In genomic region chr11:2990617-2991476, GRCh38 we compare ENCODE assay signal across 8 cellular contexts. TPM values are rescaled to one million over a fixed set of nuclear protein-coding genes. Genes with fewer than 3 reads are reported as not detected.
DNase-seq lines count a peak whose midpoint lies in the region; ATAC-seq, FAIRE-seq and TF ChIP-seq lines count a peak whose summit lies in the region.

No MANE protein-coding gene starts in this region.

- no peak overlapping the region for H2AFZ ChIP-seq in OCI-LY1 (ENCODE audit: low read length)

- DNase-seq in GM12892 (ENCODE audit: insufficient read length) = no peak
- no peak for DNase-seq in astrocyte of the cerebellum (ENCODE audit: low read depth)
- peak; percentile 12 to 28 for DNase-seq in stimulated activated CD8-positive, alpha-beta memory T cell treated with anti-CD3 and anti-CD28 coated beads, Interleukin-15, amount 100 ng/mL, for 48 hours (ENCODE audit: low read depth in 2 of 2)
- DNase-seq in HCEC 1CT = no peak

- H3K4me1 ChIP-seq in OCI-LY1 (ENCODE audit: insufficient read depth, low read length, severe bottlenecking) = peaks cover 49% of the 10 kb centered on the region

- in situ Hi-C loops in astrocyte of the cerebellum (cut with HindIII; ENCODE audit: low sequenced_read_pairs) = loop anchor here (5.0 kb wide), 1 partner anchor 49 kb away; no protein-coding TSS in a partner anchor

- H3K27me3 ChIP-seq in OCI-LY1 (ENCODE audit: insufficient read depth, low read length) (no peaks in the 10 kb centered on the region), layer of hippocampus (ENCODE audit: control insufficient read depth, insufficient read depth, low read length) (no peaks in the 10 kb centered on the region)

- H3K9me3 ChIP-seq in OCI-LY1 (ENCODE audit: low read length) = no peaks in the 10 kb centered on the region

- no peaks in the 10 kb centered on the region for H3F3A ChIP-seq in OCI-LY1 (ENCODE audit: insufficient read depth, low read length)

- TF ChIP-seq CTCF in OCI-LY1 (IDR thresholded peaks at IDR 0.05; ENCODE audit: low read length) (no peak), astrocyte of the cerebellum (IDR thresholded peaks at IDR 0.05; ENCODE audit: low read depth, low read length, missing control alignments) (no peak)

- peak overlapping the region; percentile 82 for H3K4me2 ChIP-seq in OCI-LY1 (ENCODE audit: low read length)

- ATAC-seq in GM18520 (IDR thresholded peaks at IDR 0.05; ENCODE audit: unreplicated experiment) (no peak), HG02973 (IDR thresholded peaks at IDR 0.05; ENCODE audit: unreplicated experiment) (no peak)

- FAIRE-seq in GM12892 (lab: Jason Lieb, UNC) = no peak

- no peaks in the 10 kb centered on the region for H3K9me2 ChIP-seq in OCI-LY1 (ENCODE audit: low read depth, low read length)

- peaks cover 59% of the 10 kb centered on the region for H3K79me2 ChIP-seq in OCI-LY1 (ENCODE audit: insufficient read depth, low read length)

- peak; percentile 74 for TF ChIP-seq POLR2A in GM12892 (IDR thresholded peaks at IDR 0.05; ENCODE audit: low read depth, low read length)

- peak overlapping the region; percentile 91 for H3K9ac ChIP-seq in OCI-LY1 (ENCODE audit: low read length)

- H3K4me3 ChIP-seq in OCI-LY1 (ENCODE audit: low read depth, low read length, poor library complexity, severe bottlenecking) (peak overlapping the region; percentile 88), astrocyte of the cerebellum (ENCODE audit: low read depth, low read length) (peak overlapping the region; percentile 92)

- H4K20me1 ChIP-seq in OCI-LY1 (ENCODE audit: insufficient read depth, low read length) = no peaks in the 10 kb centered on the region

- H3K27ac ChIP-seq in OCI-LY1 (ENCODE audit: low read depth, low read length, poor library complexity, severe bottlenecking) = peak overlapping the region; percentile 71
- H3K27ac ChIP-seq in layer of hippocampus (ENCODE audit: low read depth, low read length) = peak overlapping the region; percentile 9

- peaks cover 22% of the 10 kb centered on the region for H3K36me3 ChIP-seq in OCI-LY1 (ENCODE audit: insufficient read depth, low read length)

RNA-seq across cellular contexts. Expression of gene NAP1L4, which starts 1.3 kb away (rescaled TPM):
- 105 TPM for polyA plus RNA-seq in GM12892 (2012; ENCODE audit: missing spikeins)

Comparison
In these comparisons a context has a peak if more than half of its experiments do, and no peak if none do; other contexts are left out.
1. DNase-seq: peak in stimulated activated CD8-positive, alpha-beta memory T cell treated with anti-CD3 and anti-CD28 coated beads, Interleukin-15, amount 100 ng/mL, for 48 hours (2 of 2); none in GM12892 (single experiment), astrocyte of the cerebellum (single experiment) and HCEC 1CT (single experiment).